ENCODE assay signal across 1 cellular context in the genomic region with DNA sequence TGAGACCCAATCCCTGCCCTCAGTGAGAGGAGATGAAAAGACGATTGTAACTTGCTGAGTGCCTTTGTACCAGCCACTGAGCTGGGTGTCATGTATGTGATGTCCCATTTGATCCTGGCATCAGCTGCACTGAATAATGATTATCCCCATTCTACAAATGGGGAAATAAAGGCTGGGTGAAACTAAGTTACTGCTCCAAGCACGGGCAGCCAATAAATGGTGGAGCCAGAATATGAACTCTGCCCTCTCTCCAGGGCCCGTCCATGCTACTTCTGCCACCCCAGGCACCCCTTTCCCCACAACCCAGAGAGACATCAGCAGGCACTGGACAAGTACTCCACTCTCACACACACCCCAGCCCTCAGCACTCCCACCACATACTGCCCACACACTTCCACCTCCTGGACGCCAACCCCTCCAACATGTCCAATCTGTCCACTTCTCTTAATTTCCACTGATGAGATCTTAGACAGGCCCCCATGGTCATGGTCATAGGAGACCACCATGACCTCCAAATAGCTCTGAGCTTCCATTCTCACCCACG.
TF ChIP-seq lines count a peak whose summit lies in the region.

No MANE protein-coding gene starts in this region.

TF ChIP-seq in GM23338, 12 proteins besides CTCF, POLR2A, EP300 and RAD21 (continued from another document):
- TF ChIP-seq, protein P1, sequence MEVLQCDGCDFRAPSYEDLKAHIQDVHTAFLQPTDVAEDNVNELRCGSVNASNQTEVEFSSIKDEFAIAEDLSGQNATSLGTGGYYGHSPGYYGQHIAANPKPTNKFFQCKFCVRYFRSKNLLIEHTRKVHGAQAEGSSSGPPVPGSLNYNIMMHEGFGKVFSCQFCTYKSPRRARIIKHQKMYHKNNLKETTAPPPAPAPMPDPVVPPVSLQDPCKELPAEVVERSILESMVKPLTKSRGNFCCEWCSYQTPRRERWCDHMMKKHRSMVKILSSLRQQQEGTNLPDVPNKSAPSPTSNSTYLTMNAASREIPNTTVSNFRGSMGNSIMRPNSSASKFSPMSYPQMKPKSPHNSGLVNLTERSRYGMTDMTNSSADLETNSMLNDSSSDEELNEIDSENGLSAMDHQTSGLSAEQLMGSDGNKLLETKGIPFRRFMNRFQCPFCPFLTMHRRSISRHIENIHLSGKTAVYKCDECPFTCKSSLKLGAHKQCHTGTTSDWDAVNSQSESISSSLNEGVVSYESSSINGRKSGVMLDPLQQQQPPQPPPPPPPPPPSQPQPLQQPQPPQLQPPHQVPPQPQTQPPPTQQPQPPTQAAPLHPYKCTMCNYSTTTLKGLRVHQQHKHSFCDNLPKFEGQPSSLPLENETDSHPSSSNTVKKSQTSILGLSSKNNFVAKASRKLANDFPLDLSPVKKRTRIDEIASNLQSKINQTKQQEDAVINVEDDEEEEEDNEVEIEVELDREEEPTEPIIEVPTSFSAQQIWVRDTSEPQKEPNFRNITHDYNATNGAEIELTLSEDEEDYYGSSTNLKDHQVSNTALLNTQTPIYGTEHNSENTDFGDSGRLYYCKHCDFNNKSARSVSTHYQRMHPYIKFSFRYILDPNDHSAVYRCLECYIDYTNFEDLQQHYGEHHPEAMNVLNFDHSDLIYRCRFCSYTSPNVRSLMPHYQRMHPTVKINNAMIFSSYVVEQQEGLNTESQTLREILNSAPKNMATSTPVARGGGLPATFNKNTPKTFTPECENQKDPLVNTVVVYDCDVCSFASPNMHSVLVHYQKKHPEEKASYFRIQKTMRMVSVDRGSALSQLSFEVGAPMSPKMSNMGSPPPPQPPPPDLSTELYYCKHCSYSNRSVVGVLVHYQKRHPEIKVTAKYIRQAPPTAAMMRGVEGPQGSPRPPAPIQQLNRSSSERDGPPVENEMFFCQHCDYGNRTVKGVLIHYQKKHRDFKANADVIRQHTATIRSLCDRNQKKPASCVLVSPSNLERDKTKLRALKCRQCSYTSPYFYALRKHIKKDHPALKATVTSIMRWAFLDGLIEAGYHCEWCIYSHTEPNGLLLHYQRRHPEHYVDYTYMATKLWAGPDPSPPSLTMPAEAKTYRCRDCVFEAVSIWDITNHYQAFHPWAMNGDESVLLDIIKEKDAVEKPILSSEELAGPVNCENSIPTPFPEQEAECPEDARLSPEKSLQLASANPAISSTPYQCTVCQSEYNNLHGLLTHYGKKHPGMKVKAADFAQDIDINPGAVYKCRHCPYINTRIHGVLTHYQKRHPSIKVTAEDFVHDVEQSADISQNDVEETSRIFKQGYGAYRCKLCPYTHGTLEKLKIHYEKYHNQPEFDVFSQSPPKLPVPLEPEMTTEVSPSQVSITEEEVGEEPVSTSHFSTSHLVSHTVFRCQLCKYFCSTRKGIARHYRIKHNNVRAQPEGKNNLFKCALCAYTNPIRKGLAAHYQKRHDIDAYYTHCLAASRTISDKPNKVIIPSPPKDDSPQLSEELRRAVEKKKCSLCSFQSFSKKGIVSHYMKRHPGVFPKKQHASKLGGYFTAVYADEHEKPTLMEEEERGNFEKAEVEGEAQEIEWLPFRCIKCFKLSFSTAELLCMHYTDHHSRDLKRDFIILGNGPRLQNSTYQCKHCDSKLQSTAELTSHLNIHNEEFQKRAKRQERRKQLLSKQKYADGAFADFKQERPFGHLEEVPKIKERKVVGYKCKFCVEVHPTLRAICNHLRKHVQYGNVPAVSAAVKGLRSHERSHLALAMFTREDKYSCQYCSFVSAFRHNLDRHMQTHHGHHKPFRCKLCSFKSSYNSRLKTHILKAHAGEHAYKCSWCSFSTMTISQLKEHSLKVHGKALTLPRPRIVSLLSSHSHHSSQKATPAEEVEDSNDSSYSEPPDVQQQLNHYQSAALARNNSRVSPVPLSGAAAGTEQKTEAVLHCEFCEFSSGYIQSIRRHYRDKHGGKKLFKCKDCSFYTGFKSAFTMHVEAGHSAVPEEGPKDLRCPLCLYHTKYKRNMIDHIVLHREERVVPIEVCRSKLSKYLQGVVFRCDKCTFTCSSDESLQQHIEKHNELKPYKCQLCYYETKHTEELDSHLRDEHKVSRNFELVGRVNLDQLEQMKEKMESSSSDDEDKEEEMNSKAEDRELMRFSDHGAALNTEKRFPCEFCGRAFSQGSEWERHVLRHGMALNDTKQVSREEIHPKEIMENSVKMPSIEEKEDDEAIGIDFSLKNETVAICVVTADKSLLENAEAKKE (CRISPR knock-in tag; IDR thresholded peaks at IDR 0.05): no peak
- TF ChIP-seq ZNF331 (CRISPR knock-in tag; IDR thresholded peaks at IDR 0.05; ENCODE audit: low read depth): no peak
- no peak for TF ChIP-seq EZH2phosphoT487 (IDR thresholded peaks at IDR 0.05; ENCODE audit: unreplicated experiment)
- no peak for TF ChIP-seq NANOG (IDR thresholded peaks at IDR 0.05; ENCODE audit: borderline replicate concordance)
- no peak for TF ChIP-seq STAT1 (IDR thresholded peaks at IDR 0.05; ENCODE audit: unreplicated experiment)
- TF ChIP-seq, protein P2, sequence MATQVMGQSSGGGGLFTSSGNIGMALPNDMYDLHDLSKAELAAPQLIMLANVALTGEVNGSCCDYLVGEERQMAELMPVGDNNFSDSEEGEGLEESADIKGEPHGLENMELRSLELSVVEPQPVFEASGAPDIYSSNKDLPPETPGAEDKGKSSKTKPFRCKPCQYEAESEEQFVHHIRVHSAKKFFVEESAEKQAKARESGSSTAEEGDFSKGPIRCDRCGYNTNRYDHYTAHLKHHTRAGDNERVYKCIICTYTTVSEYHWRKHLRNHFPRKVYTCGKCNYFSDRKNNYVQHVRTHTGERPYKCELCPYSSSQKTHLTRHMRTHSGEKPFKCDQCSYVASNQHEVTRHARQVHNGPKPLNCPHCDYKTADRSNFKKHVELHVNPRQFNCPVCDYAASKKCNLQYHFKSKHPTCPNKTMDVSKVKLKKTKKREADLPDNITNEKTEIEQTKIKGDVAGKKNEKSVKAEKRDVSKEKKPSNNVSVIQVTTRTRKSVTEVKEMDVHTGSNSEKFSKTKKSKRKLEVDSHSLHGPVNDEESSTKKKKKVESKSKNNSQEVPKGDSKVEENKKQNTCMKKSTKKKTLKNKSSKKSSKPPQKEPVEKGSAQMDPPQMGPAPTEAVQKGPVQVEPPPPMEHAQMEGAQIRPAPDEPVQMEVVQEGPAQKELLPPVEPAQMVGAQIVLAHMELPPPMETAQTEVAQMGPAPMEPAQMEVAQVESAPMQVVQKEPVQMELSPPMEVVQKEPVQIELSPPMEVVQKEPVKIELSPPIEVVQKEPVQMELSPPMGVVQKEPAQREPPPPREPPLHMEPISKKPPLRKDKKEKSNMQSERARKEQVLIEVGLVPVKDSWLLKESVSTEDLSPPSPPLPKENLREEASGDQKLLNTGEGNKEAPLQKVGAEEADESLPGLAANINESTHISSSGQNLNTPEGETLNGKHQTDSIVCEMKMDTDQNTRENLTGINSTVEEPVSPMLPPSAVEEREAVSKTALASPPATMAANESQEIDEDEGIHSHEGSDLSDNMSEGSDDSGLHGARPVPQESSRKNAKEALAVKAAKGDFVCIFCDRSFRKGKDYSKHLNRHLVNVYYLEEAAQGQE (IDR thresholded peaks at IDR 0.05; ENCODE audit: unreplicated experiment): no peak
- TF ChIP-seq CREB1 (CRISPR knock-in tag; IDR thresholded peaks at IDR 0.05; ENCODE audit: low read depth): no peak
- TF ChIP-seq POLR2AphosphoS5 (IDR thresholded peaks at IDR 0.05; ENCODE audit: low read depth): no peak
- TF ChIP-seq ZNF114 (CRISPR knock-in tag; IDR thresholded peaks at IDR 0.05): no peak
- TF ChIP-seq EZH2 (IDR thresholded peaks at IDR 0.05; ENCODE audit: low read depth, unreplicated experiment): no peak
